Comparison of ENCODE assay signal across 22 cellular contexts in genomic region chr2:52391576-52391975, GRCh38.
DNase-seq lines count a peak whose midpoint lies in the region; ATAC-seq lines count a peak whose summit lies in the region.
"Had no signal": no experiment of that assay in that cellular context is flagged by ENCODE, and none has a peak within 500 bp of the region (broad histone marks: within the 10 kb centered on the region; RNA-seq: fewer than 3 reads in every experiment).

No MANE protein-coding gene starts in this region.

- peaks cover 4% of the 10 kb centered on the region for H3K4me1 ChIP-seq in adipocyte (ENCODE audit: control insufficient read depth, insufficient read depth, low read length)

- no peak overlapping the region for H3K9ac ChIP-seq in adipocyte (ENCODE audit: low read length)
- H3K9ac ChIP-seq: KMS-11, SK-N-SH had no signal

- no peaks in the 10 kb centered on the region for H3K36me3 ChIP-seq in adipocyte (ENCODE audit: control insufficient read depth, insufficient read depth, low read length, severe bottlenecking)
- H3K36me3 ChIP-seq: HAP-1 had no signal

- no peaks in the 10 kb centered on the region for H3K9me3 ChIP-seq in adipocyte (ENCODE audit: control insufficient read depth, low read length)
- H3K9me3 ChIP-seq: HAP-1, SK-N-SH had no signal

- DNase-seq in NCI-H2171 treated with DMSO at 0.1 percent for 48 hours (lab: John Stamatoyannopoulos, UW): peak; percentile 51
- no peak for DNase-seq in NCI-H2171 (lab: John Stamatoyannopoulos, UW)
- peak; percentile 49 for DNase-seq in adipocyte (ENCODE audit: low read depth)
- peak; percentile 84 for DNase-seq in fibroblast of gingiva (ENCODE audit: low read depth)
- DNase-seq in NCI-H1436 (lab: John Stamatoyannopoulos, UW): no peak
- DNase-seq: ACHN, DMS153, DND-41, GOT3, HFFc6, MM.1S, NCI-H1694, NCI-H2029 treated with DMSO at 0.1 percent for 48 hours, NCI-H226, NCI-H524, NCI-H748 treated with DMSO at 0.1 percent for 48 hours, SIG-M5, SK-N-SH had no signal

- H3K4me3 ChIP-seq in adipocyte (ENCODE audit: low read length): no peak overlapping the region
- H3K4me3 ChIP-seq: HAP-1 had no signal

- ATAC-seq in GM19035 (IDR thresholded peaks at IDR 0.05; ENCODE audit: unreplicated experiment) (no peak), HG03571 (IDR thresholded peaks at IDR 0.05; ENCODE audit: unreplicated experiment) (no peak)

- no peaks in the 10 kb centered on the region for H3K27me3 ChIP-seq in adipocyte (replicated peaks; ENCODE audit: control insufficient read depth, insufficient read depth, low read length)

Comparison
In these comparisons a context has a peak if more than half of its experiments do, and no peak if none do; other contexts are left out.
1. DNase-seq: peak in NCI-H2171 treated with DMSO at 0.1 percent for 48 hours (single experiment), adipocyte (single experiment) and fibroblast of gingiva (single experiment); none in NCI-H2171 (single experiment) and NCI-H1436 (single experiment).